ENCODE assay signal across 15 cellular contexts in the genomic region with DNA sequence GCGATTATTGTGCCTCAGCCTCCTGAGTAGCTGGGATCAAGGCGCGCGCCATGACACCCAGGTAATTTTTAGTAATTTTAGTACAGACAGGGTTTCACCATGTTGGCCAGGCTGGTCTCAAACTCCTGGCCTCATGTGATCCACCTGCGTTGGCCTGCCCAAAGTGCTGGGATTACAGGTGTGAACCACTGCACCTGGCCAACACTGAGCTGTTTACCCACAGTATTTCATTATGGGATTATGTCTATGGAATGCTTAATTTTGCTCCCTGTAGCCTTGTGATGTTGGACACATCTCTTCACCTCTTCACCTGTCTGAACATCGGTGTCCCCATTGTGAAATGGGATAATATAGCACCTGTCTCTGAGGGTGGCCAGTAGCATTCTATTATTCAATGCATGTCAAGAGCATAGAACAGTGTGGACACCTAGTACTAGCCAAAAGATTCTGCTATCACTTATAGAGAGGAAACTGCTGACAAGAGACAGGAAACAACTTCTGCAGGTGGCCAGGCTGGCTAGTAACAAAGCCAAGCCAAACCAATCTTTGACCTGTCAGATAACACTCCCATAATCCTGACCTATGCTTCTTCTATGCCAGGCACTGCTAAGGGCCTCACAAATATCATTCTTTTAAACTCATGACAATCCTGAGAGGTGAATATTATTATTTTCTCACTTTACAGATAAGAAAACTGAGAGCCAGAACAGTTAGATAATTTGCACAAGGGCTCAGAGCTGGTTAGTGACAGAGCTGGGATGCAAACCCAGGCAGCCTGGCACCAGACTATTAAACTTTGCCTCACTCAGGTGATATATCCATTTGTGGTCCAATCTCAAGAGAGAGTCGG. TPM values are rescaled to one million over a fixed set of nuclear protein-coding genes. Genes with fewer than 3 reads are reported as not detected.
"Had no signal": no experiment of that assay in that cellular context is flagged by ENCODE, and none has a peak within 500 bp of the region (broad histone marks: within the 10 kb centered on the region; RNA-seq: fewer than 3 reads in every experiment).

No MANE protein-coding gene starts in this region.

- H3K27me3 Mint-ChIP-seq: activated naive CD8-positive, alpha-beta T cell treated with anti-CD3 and anti-CD28 coated beads for 36 hours; progenitor cell of endocrine pancreas had no signal

- H3K27ac Mint-ChIP-seq: activated naive CD8-positive, alpha-beta T cell treated with anti-CD3 and anti-CD28 coated beads for 36 hours; natural killer cell treated with Interleukin-12 subunit alpha and Interleukin-12 subunit beta and Interleukin-15 and Interleukin-18, amount 100 ng/mL, for 72 hours; progenitor cell of endocrine pancreas; stimulated activated naive B cell treated with anti-CD40 and anti-IgM and Interleukin-4, amounts not matched to agents 10 μg/mL and 1 μg/mL and 100 μg/mL, for 72 hours had no signal

- H3K36me3 ChIP-seq: tibial nerve had no signal

- H3K4me3 Mint-ChIP-seq: activated naive CD8-positive, alpha-beta T cell treated with anti-CD3 and anti-CD28 coated beads for 36 hours; activated T-cell treated with anti-CD3 and anti-CD28 coated beads, Interleukin-2, amount 50 U/mL, for 4 hours; natural killer cell treated with Interleukin-12 subunit alpha and Interleukin-12 subunit beta and Interleukin-15 and Interleukin-18, amount 100 ng/mL, for 72 hours; stimulated activated naive B cell treated with anti-CD40 and anti-IgM and Interleukin-4, amounts not matched to agents 10 μg/mL and 1 μg/mL and 100 μg/mL, for 72 hours had no signal

- H3K36me3 Mint-ChIP-seq: activated naive CD8-positive, alpha-beta T cell treated with anti-CD3 and anti-CD28 coated beads for 36 hours had no signal

- ATAC-seq: activated T-cell treated with anti-CD3 and anti-CD28 coated beads, Interleukin-2, amount 50 U/mL, for 4 hours; natural killer cell treated with Interleukin-12 subunit alpha and Interleukin-12 subunit beta and Interleukin-15 and Interleukin-18, amount 100 ng/mL, for 72 hours; sciatic nerve; stimulated activated naive B cell treated with anti-CD40 and anti-IgM and Interleukin-4, amounts not matched to agents 10 μg/mL and 1 μg/mL and 100 μg/mL, for 72 hours had no signal

- H3K27me3 ChIP-seq: tibial nerve had no signal

- H3K27ac ChIP-seq: tibial nerve had no signal

- H3K4me3 ChIP-seq: lung, tibial nerve had no signal

- H3K9me3 Mint-ChIP-seq: natural killer cell treated with Interleukin-12 subunit alpha and Interleukin-12 subunit beta and Interleukin-15 and Interleukin-18, amount 100 ng/mL, for 72 hours had no signal

- DNase-seq: activated CD4-positive, alpha-beta T cell treated with anti-CD3 and anti-CD28 coated beads, Interleukin-2, amount 50 U/mL, for 4 hours; activated gamma-delta T cell; activated naive CD8-positive, alpha-beta T cell treated with anti-CD3 and anti-CD28 coated beads for 36 hours; activated T-cell treated with anti-CD3 and anti-CD28 coated beads, Interleukin-2, amount 50 U/mL, for 4 hours; aorta; foreskin melanocyte; head of caudate nucleus; nucleus accumbens; stimulated activated CD4-positive, alpha-beta T cell treated with anti-CD3 and anti-CD28 coated beads, Interleukin-2, amount 100 ng/mL, for 24 hours; stimulated activated naive B cell treated with anti-CD40 and anti-IgM and Interleukin-4, amounts not matched to agents 10 μg/mL and 1 μg/mL and 100 μg/mL, for 72 hours had no signal

RNA-seq across cellular contexts. Expression of a gene that starts 29.4 kb away (rescaled TPM):
- total RNA-seq: natural killer cell treated with Interleukin-12 subunit alpha and Interleukin-12 subunit beta and Interleukin-15 and Interleukin-18, amount 100 ng/mL, for 72 hours had no signal
